11 cellular contexts compared by ENCODE assay signal in the genomic region with DNA sequence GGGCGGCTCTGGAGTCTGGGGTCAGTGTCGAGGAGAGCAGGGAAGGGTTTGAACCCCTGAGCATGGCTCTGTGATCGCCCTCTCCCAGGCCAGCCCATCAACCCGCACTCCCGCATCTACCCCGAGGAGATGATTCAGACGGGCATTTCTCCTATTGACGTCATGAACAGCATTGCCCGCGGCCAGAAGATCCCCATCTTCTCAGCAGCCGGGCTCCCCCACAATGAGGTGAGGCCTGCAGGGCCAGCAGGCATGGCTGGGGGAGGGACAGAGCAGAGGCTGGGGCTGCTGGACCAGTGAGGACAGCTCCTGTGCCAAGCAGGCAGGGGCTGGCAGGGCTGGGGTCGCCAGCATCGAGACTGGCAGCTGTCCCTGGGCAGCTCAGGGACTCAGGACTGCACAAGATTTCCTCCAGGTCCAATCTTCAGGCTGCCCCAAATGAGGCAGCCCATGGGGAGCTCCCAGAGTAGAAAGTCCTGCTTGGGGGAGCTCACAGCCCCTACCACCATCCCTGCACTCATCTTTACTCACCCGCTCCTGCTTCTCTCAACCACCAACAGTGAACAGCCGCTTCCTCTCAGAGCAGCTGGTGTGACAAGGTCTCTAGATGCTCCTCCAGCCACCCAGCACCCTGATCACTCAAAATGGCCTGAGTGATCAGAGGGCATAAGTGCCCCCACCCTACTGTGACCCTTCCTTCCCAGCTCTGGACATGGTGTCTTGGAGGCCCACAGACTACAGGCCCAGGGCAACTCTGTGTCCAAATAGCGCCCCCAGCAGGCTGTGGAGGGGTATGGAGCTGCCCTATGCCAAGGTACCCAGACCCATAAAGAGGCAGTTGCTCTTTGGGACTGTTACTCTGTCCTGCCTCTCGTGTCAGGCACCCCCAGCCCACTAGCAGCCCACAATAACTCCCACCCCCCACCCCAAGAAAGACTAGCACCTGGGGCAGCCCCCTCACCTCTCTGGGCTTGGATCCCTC. TPM values are rescaled to one million over a fixed set of nuclear protein-coding genes. Genes with fewer than 3 reads are reported as not detected.
DNase-seq lines count a peak whose midpoint lies in the region; ATAC-seq, FAIRE-seq and TF ChIP-seq lines count a peak whose summit lies in the region.
"Had no signal": no experiment of that assay in that cellular context is flagged by ENCODE, and none has a peak within 500 bp of the region (broad histone marks: within the 10 kb centered on the region; RNA-seq: fewer than 3 reads in every experiment).

No MANE protein-coding gene starts in this region.

- intact Hi-C loops in activated CD8-positive, alpha-beta T cell treated with anti-CD3 and anti-CD28 coated beads for 36 hours (cut with micrococcal nuclease): no loop called here
- intact Hi-C loops in lower leg skin (cut with DNase I; ENCODE audit: low total_unique reads): no loop called here

- no peak for FAIRE-seq in GM19239 (lab: Jason Lieb, UNC)
- FAIRE-seq: RCC 7860, small intestine had no signal

- 89 to 94% methylated on average over 14 to 17 of the region's 17 CpGs for WGBS in lower leg skin, 2 donors

- POLR2A ChIA-PET in activated CD8-positive, alpha-beta T cell treated with anti-CD3 and anti-CD28 coated beads for 36 hours (lab: Charles Lee): no interaction called here

- peak; percentile 0 for DNase-seq in AG08395 (ENCODE audit: low spot score)
- no peak for DNase-seq in GM12865 (ENCODE audit: low read depth)
- peak; percentile 30 for DNase-seq in activated CD8-positive, alpha-beta T cell treated with anti-CD3 and anti-CD28 coated beads for 36 hours
- peak; percentile 10 to 80 for DNase-seq in lower leg skin (ENCODE audit: low spot score in 2 of 2)
- no peak for DNase-seq in T1000 (lab: John Stamatoyannopoulos, UW)
- no peak for DNase-seq in GM19239 (ENCODE audit: insufficient read length, low spot score)
- DNase-seq in NCI-H1092 (lab: John Stamatoyannopoulos, UW): no peak
- no peak for DNase-seq in NCI-H526 treated with DMSO at 0.1 percent for 48 hours (lab: John Stamatoyannopoulos, UW)
- DNase-seq: activated CD4-positive, CD25-positive, alpha-beta regulatory T cell; small intestine had no signal

- peaks cover 24% of the 10 kb centered on the region for H3K27me3 Mint-ChIP-seq in activated CD8-positive, alpha-beta T cell treated with anti-CD3 and anti-CD28 coated beads for 36 hours

- peaks cover 7% of the 10 kb centered on the region for H3K4me1 Mint-ChIP-seq in activated CD8-positive, alpha-beta T cell treated with anti-CD3 and anti-CD28 coated beads for 36 hours (ENCODE audit: low read depth)

- H3K9me3 Mint-ChIP-seq in activated CD8-positive, alpha-beta T cell treated with anti-CD3 and anti-CD28 coated beads for 36 hours: no peaks in the 10 kb centered on the region

- H3K4me3 ChIP-seq in GM12865 (ENCODE audit: low read depth, low read length) (no peak overlapping the region), lower leg skin (ENCODE audit: low read depth, poor library complexity, severe bottlenecking) (no peak overlapping the region)

- no peak overlapping the region for H3K27ac Mint-ChIP-seq in activated CD8-positive, alpha-beta T cell treated with anti-CD3 and anti-CD28 coated beads for 36 hours

- no peak for TF ChIP-seq POLR2A in lower leg skin (IDR thresholded peaks at IDR 0.05)

- no peak overlapping the region for H3K4me3 Mint-ChIP-seq in activated CD8-positive, alpha-beta T cell treated with anti-CD3 and anti-CD28 coated beads for 36 hours

- H3K36me3 Mint-ChIP-seq in activated CD8-positive, alpha-beta T cell treated with anti-CD3 and anti-CD28 coated beads for 36 hours (ENCODE audit: low read depth): no peaks in the 10 kb centered on the region

- peak; percentile 34 for ATAC-seq in activated CD8-positive, alpha-beta T cell treated with anti-CD3 and anti-CD28 coated beads for 36 hours

- CTCF ChIA-PET in activated CD8-positive, alpha-beta T cell treated with anti-CD3 and anti-CD28 coated beads for 36 hours (lab: Charles Lee): interaction anchor here (0.6 to 6.2 kb wide), 10 partner anchors 9 to 175 kb away, joined by 3 to 55 read pairs (median 4); no protein-coding TSS in a partner anchor

- TF ChIP-seq CTCF in GM12865 (IDR thresholded peaks at IDR 0.05; ENCODE audit: insufficient read depth, low read depth, low read length, missing control alignments): peak; percentile 37
- no peak for TF ChIP-seq CTCF in activated CD8-positive, alpha-beta T cell treated with anti-CD3 and anti-CD28 coated beads for 36 hours (IDR thresholded peaks at IDR 0.05)
- TF ChIP-seq CTCF in lower leg skin (IDR thresholded peaks at IDR 0.05): no peak

RNA-seq across cellular contexts. Expression of a gene that starts 18.3 kb away (rescaled TPM):
- total RNA-seq in activated CD8-positive, alpha-beta T cell treated with anti-CD3 and anti-CD28 coated beads for 36 hours: not detected
- 1 to 10 TPM in 1 of 4 donors, under 1 TPM in 2, not detected in 1; 0.27 to 1.3 (median 0.84) TPM for total RNA-seq in lower leg skin

RNA-seq across cellular contexts. Expression of a gene that starts 24.4 kb away (rescaled TPM):
- total RNA-seq in activated CD8-positive, alpha-beta T cell treated with anti-CD3 and anti-CD28 coated beads for 36 hours: not detected
- 100 to 1,000 TPM in 1 of 4 donors, 10 to 100 TPM in 2, 1 to 10 TPM in 1; 7.3 to 110 (median 55.0) TPM for total RNA-seq in lower leg skin

RNA-seq across cellular contexts. Expression of a gene that starts 34.5 kb away (rescaled TPM):
- total RNA-seq in activated CD8-positive, alpha-beta T cell treated with anti-CD3 and anti-CD28 coated beads for 36 hours: 10 to 100 TPM; 38.8 to 39.9 TPM
- 10 to 100 TPM; 12.5 to 24.9 (median 20.7) TPM for total RNA-seq in lower leg skin

RNA-seq across cellular contexts. Expression of a gene that starts 59.8 kb away (rescaled TPM):
- not detected for total RNA-seq in activated CD8-positive, alpha-beta T cell treated with anti-CD3 and anti-CD28 coated beads for 36 hours
- 1 to 10 TPM in 3 of 4 donors, not detected in 1; 1.7 to 6.4 (median 4.3) TPM for total RNA-seq in lower leg skin

Comparison
In these comparisons a context has a peak if more than half of its experiments do, and no peak if none do; other contexts are left out.
1. DNase-seq: peak in AG08395 (single experiment), activated CD8-positive, alpha-beta T cell treated with anti-CD3 and anti-CD28 coated beads for 36 hours (single experiment) and lower leg skin (2 of 2); none in GM12865 (single experiment), T1000 (single experiment), GM19239 (single experiment), NCI-H1092 (single experiment) and NCI-H526 treated with DMSO at 0.1 percent for 48 hours (single experiment).
2. RNA of a gene that starts 24.4 kb away (total RNA-seq): 7.3 to 110 TPM in lower leg skin; not detected in activated CD8-positive, alpha-beta T cell treated with anti-CD3 and anti-CD28 coated beads for 36 hours; every median in the first group is over 4 times any median in the second.